Comparison of ENCODE assay signal across 30 cellular contexts in genomic region chr1:179030130-179030529, GRCh38. TPM values are rescaled to one million over a fixed set of nuclear protein-coding genes. Genes with fewer than 3 reads are reported as not detected.
DNase-seq lines count a peak whose midpoint lies in the region; ATAC-seq, FAIRE-seq and TF ChIP-seq lines count a peak whose summit lies in the region.
"Had no signal": no experiment of that assay in that cellular context is flagged by ENCODE, and none has a peak within 500 bp of the region (broad histone marks: within the 10 kb centered on the region; RNA-seq: fewer than 3 reads in every experiment).

No MANE protein-coding gene starts in this region.

- SMC1A ChIA-PET in GM12878 (lab: Charles Lee; ENCODE audit: uncharacterized antibody, unreplicated experiment) = interaction anchor here (1.2 to 4.3 kb wide), 5 partner anchors 8 to 255 kb away, joined by 3 to 30 read pairs (median 11); partner anchors contain the start of gene TOR3A

- H3K27ac ChIP-seq in A549 (no peak overlapping the region; a peak in 1 of 6 replicates), HEK293 (ENCODE audit: extremely low read depth, low read depth, low read length) (no peak overlapping the region), GM12878 (ENCODE audit: control insufficient read depth, insufficient read depth) (peak overlapping the region; percentile 18; the same call in 1 of the 2 replicates)
- H3K27ac ChIP-seq: SJCRH30, suprapubic skin, VCaP had no signal

- RAD21 ChIA-PET in GM12878 (lab: Charles Lee; ENCODE audit: unreplicated experiment) = interaction anchor here (1.4 kb wide), 1 partner anchor 28 kb away, joined by 3 read pairs; no protein-coding TSS in a partner anchor

- TF ChIP-seq CTCF in A549 (IDR thresholded peaks at IDR 0.05) = no peak
- no peak for TF ChIP-seq CTCF in HEK293 (tag by site-specific recombination; IDR thresholded peaks at IDR 0.05)
- no peak for TF ChIP-seq CTCF in GM12878 (IDR thresholded peaks at IDR 0.05 in 2 of 3, conservative IDR thresholded peaks at IDR 0.05 in 1 of 3; ENCODE audit: control insufficient read depth in 2 of 3, extremely low read depth in 1 of 3, insufficient read depth in 1 of 3, low read depth in 3 of 3, low read length in 3 of 3)
- no peak for TF ChIP-seq CTCF in neural crest cell (conservative IDR thresholded peaks at IDR 0.05)

- peaks cover 38% of the 10 kb centered on the region for H3K4me1 Mint-ChIP-seq in neural crest cell

- ATAC-seq in A549 (no peak), GM12878 (no peak), HG03460 (IDR thresholded peaks at IDR 0.05; ENCODE audit: unreplicated experiment) (no peak), GM18520 (IDR thresholded peaks at IDR 0.05; ENCODE audit: unreplicated experiment) (no peak)
- ATAC-seq: left ventricle myocardium superior, natural killer cell had no signal

- no peak for TF ChIP-seq POLR2A in A549 (IDR thresholded peaks at IDR 0.05; ENCODE audit: low read length)
- no peak for TF ChIP-seq POLR2A in GM12878 (IDR thresholded peaks at IDR 0.05; ENCODE audit: low read depth, low read length)

- no peaks in the 10 kb centered on the region for H3K27me3 Mint-ChIP-seq in neural crest cell (ENCODE audit: low read depth)
- H3K27me3 Mint-ChIP-seq: activated naive CD8-positive, alpha-beta T cell treated with anti-CD3 and anti-CD28 coated beads for 36 hours had no signal

- no peaks in the 10 kb centered on the region for H3K36me3 Mint-ChIP-seq in neural crest cell (ENCODE audit: low read depth)
- H3K36me3 Mint-ChIP-seq: natural killer cell had no signal

- H3K4me1 ChIP-seq in A549 = peaks cover 69% of the 10 kb centered on the region
- H3K4me1 ChIP-seq in HEK293 (ENCODE audit: control insufficient read depth, insufficient read depth, low read length) = peaks cover 29% of the 10 kb centered on the region; the same call in 1 of the 2 replicates
- H3K4me1 ChIP-seq in GM12878 (ENCODE audit: control insufficient read depth, insufficient read depth, low read length) = peaks cover 49% of the 10 kb centered on the region

- H3K9me3 ChIP-seq in A549 = no peaks in the 10 kb centered on the region
- H3K9me3 ChIP-seq in HEK293 (ENCODE audit: control insufficient read depth, insufficient read depth, low read depth, low read length) = no peaks in the 10 kb centered on the region
- H3K9me3 ChIP-seq in GM12878 (replicated peaks; ENCODE audit: control insufficient read depth, insufficient read depth, low read length) = no peaks in the 10 kb centered on the region
- H3K9me3 ChIP-seq: SJCRH30, suprapubic skin had no signal

- CTCF ChIA-PET in A549 (lab: Yijun Ruan, JAX) (interaction anchor here (0.6 to 2.8 kb wide), 4 partner anchors 8 to 27 kb away, joined by 3 to 15 read pairs (median 4); no protein-coding TSS in a partner anchor), HEK293 (lab: Yijun Ruan, JAX) (no interaction called here), GM12878 (lab: Yijun Ruan, JAX) (interaction anchor here (0.8 to 2.0 kb wide), 7 partner anchors 25 to 488 kb away, joined by 3 to 8 read pairs (median 5); partner anchors contain the start of gene TOR3A)

- H3K9me3 Mint-ChIP-seq in neural crest cell = no peaks in the 10 kb centered on the region
- H3K9me3 Mint-ChIP-seq: H9, natural killer cell had no signal

- intact Hi-C loops in GM12878 (cut with micrococcal nuclease; ENCODE audit: unreplicated experiment) = no loop called here

- H4K20me1 ChIP-seq in GM12878 (ENCODE audit: control insufficient read depth, insufficient read depth) = no peaks in the 10 kb centered on the region

- H3K9ac ChIP-seq in GM12878 (ENCODE audit: control insufficient read depth, insufficient read depth, low read length) = no peak overlapping the region

- POLR2A ChIA-PET in A549 (lab: Yijun Ruan, JAX) (no interaction called here), HEK293 (lab: Yijun Ruan, JAX) (no interaction called here), GM12878 (lab: Charles Lee) (no interaction called here)

- H3K4me3 ChIP-seq in A549 = no peak overlapping the region
- H3K4me3 ChIP-seq in HEK293 (ENCODE audit: low read depth, low read length) = no peak overlapping the region
- peak overlapping the region; percentile 18; the same call in 1 of the 2 replicates for H3K4me3 ChIP-seq in GM12878
- H3K4me3 ChIP-seq: SJCRH30, suprapubic skin had no signal

- no peak for FAIRE-seq in A549 (lab: Jason Lieb, UNC)
- no peak for FAIRE-seq in GM12878 (lab: Jason Lieb, UNC)
- FAIRE-seq: A204.1, colon, GM12892, keratinocyte had no signal

- 57% methylated on average over 5 of the region's 5 CpGs for WGBS in A549 (ENCODE audit: missing lambda C conversion rate)
- WGBS in GM12878 (ENCODE audit: insufficient coverage, insufficient replicate concordance, low lambda C conversion rate, missing lambda C conversion rate) = 74% methylated on average over 5 of the region's 5 CpGs

- no peak for DNase-seq in A549 (ENCODE audit: low read depth in 1 of 2, low spot score in 1 of 2)
- DNase-seq in GM12878 (ENCODE audit: low read depth, low spot score) = no peak
- no peak for DNase-seq in neural crest cell (ENCODE audit: low read depth, low spot score)
- DNase-seq in NOMO-1 treated with dmso at 0.1 percent for 144 hours (lab: John Stamatoyannopoulos, UW; ENCODE audit: unreplicated experiment) = no peak
- no peak for DNase-seq in activated CD4-positive, alpha-beta T cell treated with anti-CD3 and anti-CD28 coated beads, Interleukin-2, amount 50 U/mL, for 4 hours
- DNase-seq: activated CD4-positive, alpha-beta T cell treated with anti-CD3 and anti-CD28 coated beads for 48 hours; activated CD8-positive, alpha-beta memory T cell treated with anti-CD3 and anti-CD28 coated beads for 24 hours; activated naive CD8-positive, alpha-beta T cell treated with anti-CD3 and anti-CD28 coated beads for 36 hours; activated T-cell treated with anti-CD3 and anti-CD28 coated beads for 4 hours; anterior cingulate cortex; effector memory CD4-positive, alpha-beta T cell; H9; left ventricle myocardium superior; natural killer cell; NCI-H1092; NCI-H1694 treated with DMSO at 0.1 percent for 48 hours; NCI-H446 treated with DMSO at 0.1 percent for 48 hours; occipital lobe; SJCRH30; stimulated activated CD4-positive, alpha-beta T cell treated with anti-CD3 and anti-CD28 coated beads, Interleukin-4, amount 100 ng/mL, for 4 hours; T1000 had no signal

- no peak overlapping the region for H2AFZ ChIP-seq in GM12878 (ENCODE audit: control insufficient read depth, low read depth, low read length)

- peak overlapping the region; percentile 14; the same call in 1 of the 3 replicates for H3K4me2 ChIP-seq in A549
- peak overlapping the region; percentile 74 for H3K4me2 ChIP-seq in GM12878 (ENCODE audit: control insufficient read depth, insufficient read depth)

- peaks cover 76% of the 10 kb centered on the region for H3K79me2 ChIP-seq in GM12878 (ENCODE audit: control insufficient read depth, insufficient read depth, low read length)

- TF ChIP-seq EP300 in A549 (IDR thresholded peaks at IDR 0.05) = no peak
- TF ChIP-seq EP300 in GM12878 (IDR thresholded peaks at IDR 0.05; ENCODE audit: borderline replicate concordance in 1 of 2, control insufficient read depth in 1 of 2, low read depth in 2 of 2, low read length in 2 of 2) = no peak

- H3K36me3 ChIP-seq in HEK293 (ENCODE audit: control insufficient read depth in 2 of 2, insufficient read depth in 1 of 2, low read length in 2 of 2) (no peaks in the 10 kb centered on the region), GM12878 (ENCODE audit: control insufficient read depth in 2 of 2, insufficient read depth in 2 of 2, low read length in 1 of 2) (no peaks in the 10 kb centered on the region)
- H3K36me3 ChIP-seq: SJCRH30, suprapubic skin had no signal

- H3K27me3 ChIP-seq in GM12878 (replicated peaks in 1 of 2; ENCODE audit: control insufficient read depth in 2 of 2, insufficient read depth in 2 of 2, low read length in 1 of 2) = no peaks in the 10 kb centered on the region
- H3K27me3 ChIP-seq: SJCRH30, suprapubic skin had no signal

- TF ChIP-seq RAD21 in A549 (conservative IDR thresholded peaks at IDR 0.05 in 1 of 2, IDR thresholded peaks at IDR 0.05 in 1 of 2) (no peak), GM12878 (IDR thresholded peaks at IDR 0.05; ENCODE audit: insufficient read depth, low read depth, low read length) (no peak)

- H3K27ac Mint-ChIP-seq in neural crest cell (ENCODE audit: unreplicated experiment) = no peak overlapping the region
- H3K27ac Mint-ChIP-seq: activated naive CD8-positive, alpha-beta T cell treated with anti-CD3 and anti-CD28 coated beads for 36 hours had no signal

- peak overlapping the region; percentile 2 for H3K4me3 Mint-ChIP-seq in neural crest cell
- H3K4me3 Mint-ChIP-seq: activated naive CD8-positive, alpha-beta T cell treated with anti-CD3 and anti-CD28 coated beads for 36 hours; H9; natural killer cell had no signal

- in situ Hi-C loops in GM12878 (cut with MboI) = no loop called here

- BruUV-seq in GM12878 (replicated peaks; lab: Mats Ljungman, UMichigan) = no TSS peak

RNA-seq across cellular contexts. Expression of gene FAM20B, which starts 4.4 kb away (rescaled TPM):
- polyA plus RNA-seq in A549 (2011; rRNA removed) = 34.9 and 35.3 TPM in 2 replicates
- polyA plus RNA-seq in A549 (2012; cell fraction: cytosol; rRNA removed) = 9.1 and 11.2 TPM in 2 replicates
- 4.5 and 6.5 TPM in 2 replicates for polyA plus RNA-seq in A549 (2012; cell fraction: nucleus; rRNA removed)
- 24.2 to 25.3 TPM (median 25.3 TPM) in 3 replicates for polyA plus RNA-seq in A549 (2017; fragmentation: RNase III; extraction: RNeasy Plus Mini Kit Qiagen cat#74134 plus additional on column Dnase treatment)
- 39.9 and 53.4 TPM in 2 replicates for polyA minus RNA-seq in A549 (2011; rRNA and poly(A)+ RNA removed)
- total RNA-seq in GM12878 (2013; cell fraction: nucleolus; rRNA removed) = 22.0 and 24.9 TPM in 2 replicates
- 13.3 and 16.4 TPM in 2 replicates for total RNA-seq in GM12878 (2014; rRNA removed)
- total RNA-seq in GM12878 (2014; rRNA removed; fragmentation: Illumina TruSeq; extraction: Trizol) = 22.8 and 22.9 TPM in 2 replicates
- total RNA-seq in GM12878 (2021) = 25.6 and 29.5 TPM in 2 replicates
- polyA plus RNA-seq in GM12878 (2011; ENCODE audit: low read depth) = 7.0 TPM
- polyA plus RNA-seq in GM12878 (2011; rRNA removed) = 16.3 and 18.8 TPM in 2 replicates
- polyA plus RNA-seq in GM12878 (2011; cell fraction: cytosol; rRNA removed) = 10.0 and 11.9 TPM in 2 replicates
- 5.3 and 5.6 TPM in 2 replicates for polyA plus RNA-seq in GM12878 (2011; cell fraction: nucleus; rRNA removed)
- 8.3 and 9.5 TPM in 2 replicates for polyA plus RNA-seq in GM12878 (2012)
- polyA plus RNA-seq in GM12878 (2014; fragmentation: Illumina TruSeq; extraction: Trizol) = 17.4 and 23.2 TPM in 2 replicates
- polyA plus RNA-seq in GM12878 (2014; fragmentation: Nextera tagmentation; extraction: Ambion mirVana) = 1 to 10 TPM; 2.4 to 4.0 TPM
- 10.3 and 12.4 TPM in 2 replicates for polyA plus RNA-seq in GM12878 (2014; rRNA removed)
- polyA plus RNA-seq in GM12878 (2016; fragmentation: Nextera tagmentation; extraction: Ambion mirVana) = 1 to 10 TPM; 4.7 to 6.3 TPM
- polyA minus RNA-seq in GM12878 (2011; rRNA and poly(A)+ RNA removed) = 26.4 and 29.9 TPM in 2 replicates
- 9.1 and 11.0 TPM in 2 replicates for polyA minus RNA-seq in GM12878 (2011; cell fraction: cytosol; rRNA and poly(A)+ RNA removed)
- 2.9 and 4.9 TPM in 2 replicates for polyA minus RNA-seq in GM12878 (2011; cell fraction: nucleus; rRNA and poly(A)+ RNA removed)
- 38.8 and 39.7 TPM in 2 replicates for total RNA-seq in neural crest cell

RNA-seq across cellular contexts. Expression of gene TOR3A, which starts 51.7 kb away (rescaled TPM):
- 30.7 and 41.0 TPM in 2 replicates for polyA plus RNA-seq in A549 (2011; rRNA removed)
- polyA plus RNA-seq in A549 (2012; cell fraction: cytosol; rRNA removed) = 71.2 and 88.6 TPM in 2 replicates
- polyA plus RNA-seq in A549 (2012; cell fraction: nucleus; rRNA removed) = 94.6 and 102 TPM in 2 replicates
- polyA plus RNA-seq in A549 (2017; fragmentation: RNase III; extraction: RNeasy Plus Mini Kit Qiagen cat#74134 plus additional on column Dnase treatment) = 44.5 to 48.9 TPM (median 46.4 TPM) in 3 replicates
- polyA minus RNA-seq in A549 (2011; rRNA and poly(A)+ RNA removed) = 52.5 and 62.9 TPM in 2 replicates
- total RNA-seq in GM12878 (2013; cell fraction: nucleolus; rRNA removed) = 40.3 and 44.1 TPM in 2 replicates
- total RNA-seq in GM12878 (2014; rRNA removed) = 50.7 and 74.6 TPM in 2 replicates
- total RNA-seq in GM12878 (2014; rRNA removed; fragmentation: Illumina TruSeq; extraction: Trizol) = 28.7 and 29.8 TPM in 2 replicates
- 48.3 and 48.9 TPM in 2 replicates for total RNA-seq in GM12878 (2021)
- polyA plus RNA-seq in GM12878 (2011; ENCODE audit: low read depth) = 20.3 TPM
- 31.1 and 43.7 TPM in 2 replicates for polyA plus RNA-seq in GM12878 (2011; rRNA removed)
- polyA plus RNA-seq in GM12878 (2011; cell fraction: cytosol; rRNA removed) = 55.6 and 76.1 TPM in 2 replicates
- 61.5 and 79.8 TPM in 2 replicates for polyA plus RNA-seq in GM12878 (2011; cell fraction: nucleus; rRNA removed)
- polyA plus RNA-seq in GM12878 (2012) = 26.2 and 37.0 TPM in 2 replicates
- 40.9 and 42.5 TPM in 2 replicates for polyA plus RNA-seq in GM12878 (2014; fragmentation: Illumina TruSeq; extraction: Trizol)
- polyA plus RNA-seq in GM12878 (2014; fragmentation: Nextera tagmentation; extraction: Ambion mirVana) = 10 to 100 TPM in 1 of 2 experiments, 1 to 10 TPM in 1; 8.6 to 14.5 TPM
- 85.5 and 87.9 TPM in 2 replicates for polyA plus RNA-seq in GM12878 (2014; rRNA removed)
- 10 to 100 TPM; 62.5 to 64.1 TPM for polyA plus RNA-seq in GM12878 (2016; fragmentation: Nextera tagmentation; extraction: Ambion mirVana)
- 69.6 and 100.0 TPM in 2 replicates for polyA minus RNA-seq in GM12878 (2011; rRNA and poly(A)+ RNA removed)
- 25.1 and 26.2 TPM in 2 replicates for polyA minus RNA-seq in GM12878 (2011; cell fraction: cytosol; rRNA and poly(A)+ RNA removed)
- 25.5 and 49.1 TPM in 2 replicates for polyA minus RNA-seq in GM12878 (2011; cell fraction: nucleus; rRNA and poly(A)+ RNA removed)
- 21.2 and 25.1 TPM in 2 replicates for total RNA-seq in neural crest cell
